Comparison of ENCODE assay signal across 9 cellular contexts in the genomic region with DNA sequence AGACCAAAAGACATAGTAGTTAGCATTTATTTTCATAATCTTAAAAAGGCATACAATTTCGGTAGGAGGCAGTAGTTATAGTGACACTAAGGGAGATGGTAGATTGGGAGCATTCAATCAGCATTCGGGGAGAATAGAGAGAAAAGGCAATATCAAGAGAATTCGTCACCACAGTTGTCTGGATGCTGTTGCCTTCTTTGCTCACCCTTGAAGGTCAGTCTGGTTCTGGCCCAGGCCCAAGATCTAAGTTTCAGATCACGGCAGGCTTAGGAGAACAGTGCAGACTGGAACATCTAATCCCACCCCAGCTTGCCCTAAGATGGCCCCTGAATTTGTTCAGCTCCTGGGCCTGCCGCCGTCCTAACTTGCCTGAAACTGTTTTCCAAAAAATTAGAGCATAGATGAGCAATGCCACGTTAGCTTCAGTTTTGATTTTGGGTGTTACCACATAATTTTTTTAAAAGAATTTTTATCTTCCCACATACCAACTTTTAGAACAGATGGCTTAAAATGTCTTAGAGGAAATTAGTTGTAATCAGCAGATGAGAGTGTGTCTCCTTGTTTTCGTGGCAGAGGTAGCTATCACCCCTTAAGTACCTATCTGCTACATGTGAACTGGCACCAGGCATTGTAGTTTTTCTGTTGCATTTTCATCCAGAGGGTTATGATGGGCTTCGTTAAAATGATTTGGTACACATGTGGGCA. TPM values are rescaled to one million over a fixed set of nuclear protein-coding genes. Genes with fewer than 3 reads are reported as not detected.
DNase-seq lines count a peak whose midpoint lies in the region; ATAC-seq and TF ChIP-seq lines count a peak whose summit lies in the region.
"Had no signal": no experiment of that assay in that cellular context is flagged by ENCODE, and none has a peak within 500 bp of the region (broad histone marks: within the 10 kb centered on the region; RNA-seq: fewer than 3 reads in every experiment).

No MANE protein-coding gene starts in this region.

- H3K9me3 Mint-ChIP-seq in CD8-positive, alpha-beta memory T cell = no peaks in the 10 kb centered on the region
- no peaks in the 10 kb centered on the region for H3K9me3 Mint-ChIP-seq in activated T-helper 17 cell treated with anti-CD3 and anti-CD28 coated beads, Interleukin-2, amount 50 U/mL, for 72 hours

- H3K27ac Mint-ChIP-seq in CD8-positive, alpha-beta memory T cell = peak overlapping the region in 7 of 8 donors; percentile 15 to 84 (median 76)
- peak overlapping the region; percentile 83 for H3K27ac Mint-ChIP-seq in activated T-helper 17 cell treated with anti-CD3 and anti-CD28 coated beads, Interleukin-2, amount 50 U/mL, for 72 hours

- H3K9me3 ChIP-seq in CD8-positive, alpha-beta memory T cell (ENCODE audit: low read length) = no peaks in the 10 kb centered on the region

- H3K4me3 ChIP-seq in CD8-positive, alpha-beta memory T cell (ENCODE audit: low read length) = no peak overlapping the region

- DNase-seq in AG20443 (ENCODE audit: low spot score) (peak; percentile 28), myocyte (ENCODE audit: low read depth) (peak; percentile 46), GM20000 (ENCODE audit: low spot score) (no peak), dedifferentiated amniotic fluid mesenchymal stem cell (ENCODE audit: extremely low spot score) (no peak)
- DNase-seq in CD8-positive, alpha-beta memory T cell = peak in 1 of 5 donors; percentile 6

- H3K27ac ChIP-seq in CD8-positive, alpha-beta memory T cell (ENCODE audit: low read depth, low read length) = no peak overlapping the region

- peak overlapping the region in 4 of 7 donors; percentile 0 to 28 (median 14) for H3K4me3 Mint-ChIP-seq in CD8-positive, alpha-beta memory T cell
- H3K4me3 Mint-ChIP-seq in activated T-helper 17 cell treated with anti-CD3 and anti-CD28 coated beads, Interleukin-2, amount 50 U/mL, for 72 hours = peak overlapping the region; percentile 69

- H3K4me1 Mint-ChIP-seq in CD8-positive, alpha-beta memory T cell = peaks cover 52 to 73% (median 67%) of the 10 kb centered on the region in 3 donors
- H3K4me1 Mint-ChIP-seq in activated T-helper 17 cell treated with anti-CD3 and anti-CD28 coated beads, Interleukin-2, amount 50 U/mL, for 72 hours = peaks cover 40% of the 10 kb centered on the region

- no peaks in the 10 kb centered on the region for H3K27me3 Mint-ChIP-seq in CD8-positive, alpha-beta memory T cell
- no peaks in the 10 kb centered on the region for H3K27me3 Mint-ChIP-seq in activated T-helper 17 cell treated with anti-CD3 and anti-CD28 coated beads, Interleukin-2, amount 50 U/mL, for 72 hours

- peaks cover 4% of the 10 kb centered on the region for H3K36me3 ChIP-seq in CD8-positive, alpha-beta memory T cell (ENCODE audit: insufficient read depth, low read length)

- peaks cover 47% of the 10 kb centered on the region for H3K4me1 ChIP-seq in CD8-positive, alpha-beta memory T cell (ENCODE audit: insufficient read depth, low read length)

- peak; percentile 62 for ATAC-seq in activated T-helper 17 cell treated with anti-CD3 and anti-CD28 coated beads, Interleukin-2, amount 50 U/mL, for 72 hours (replicated peaks)
- ATAC-seq in SK-N-SH treated with all-trans-retinoic acid at 6 μM for 48 hours (no peak), HG02885 (IDR thresholded peaks at IDR 0.05; ENCODE audit: poor library complexity, unreplicated experiment) (no peak)
- ATAC-seq: HepG2 had no signal

- CTCF ChIA-PET in CD8-positive, alpha-beta memory T cell (lab: Charles Lee) = interaction anchor here (1.2 to 1.4 kb wide), 3 partner anchors 47 to 141 kb away, joined by 3 to 5 read pairs (median 5); no protein-coding TSS in a partner anchor

- no peak for TF ChIP-seq CTCF in GM20000 (IDR thresholded peaks at IDR 0.05; ENCODE audit: extremely low read depth, missing control alignments)

- H3K36me3 Mint-ChIP-seq in CD8-positive, alpha-beta memory T cell = peaks cover 0 to 16% (median 5%) of the 10 kb centered on the region in 3 donors
- peaks cover 29% of the 10 kb centered on the region for H3K36me3 Mint-ChIP-seq in activated T-helper 17 cell treated with anti-CD3 and anti-CD28 coated beads, Interleukin-2, amount 50 U/mL, for 72 hours (ENCODE audit: low read depth)

- POLR2A ChIA-PET in CD8-positive, alpha-beta memory T cell (lab: Charles Lee) = interaction anchor here (0.8 to 1.3 kb wide), 3 partner anchors 8 to 50 kb away, joined by 3 to 7 read pairs (median 4); partner anchors contain the start of gene CEP85L

- no peaks in the 10 kb centered on the region for H3K27me3 ChIP-seq in CD8-positive, alpha-beta memory T cell (ENCODE audit: insufficient read depth, low read length, poor library complexity, severe bottlenecking)

TF ChIP-seq in SK-N-SH treated with all-trans-retinoic acid at 6 μM for 48 hours, 23 proteins besides CTCF, POLR2A, EP300 and RAD21:
- TF ChIP-seq OSR1 (CRISPR knock-in tag; IDR thresholded peaks at IDR 0.05) = no peak
- TF ChIP-seq PPARA (CRISPR knock-in tag; IDR thresholded peaks at IDR 0.05; ENCODE audit: borderline replicate concordance) = no peak
- no peak for TF ChIP-seq GLIS3 (CRISPR knock-in tag; IDR thresholded peaks at IDR 0.05)
- TF ChIP-seq TOX (CRISPR knock-in tag; IDR thresholded peaks at IDR 0.05; ENCODE audit: borderline replicate concordance) = no peak
- no peak for TF ChIP-seq CSRNP3 (CRISPR knock-in tag; IDR thresholded peaks at IDR 0.05)

RNA-seq across cellular contexts. Expression of gene CEP85L, which starts 8.3 kb away (rescaled TPM):
- 10 to 100 TPM; 28.4 to 29.1 TPM for total RNA-seq in CD8-positive, alpha-beta memory T cell
- polyA plus RNA-seq in CD8-positive, alpha-beta memory T cell = 32.1 TPM
- total RNA-seq in activated T-helper 17 cell treated with anti-CD3 and anti-CD28 coated beads, Interleukin-2, amount 50 U/mL, for 72 hours = 10 to 100 TPM; 32.3 to 46.2 TPM
- 18.6 and 18.7 TPM in 2 replicates for total RNA-seq in myocyte
- polyA plus RNA-seq in myocyte (2012) = 2.1 TPM

Comparison
In these comparisons a context has a peak if more than half of its experiments do, and no peak if none do; other contexts are left out.
1. DNase-seq: peak in AG20443 (single experiment) and myocyte (single experiment); none in GM20000 (single experiment) and dedifferentiated amniotic fluid mesenchymal stem cell (single experiment).